11 cellular contexts compared by ENCODE assay signal in genomic region chr9:92098638-92099037, GRCh38. TPM values are rescaled to one million over a fixed set of nuclear protein-coding genes. Genes with fewer than 3 reads are reported as not detected.
A peak's percentile ranks its signal among the peaks of the same experiment; 100 is the strongest.
DNase-seq lines count a peak whose midpoint lies in the region; ATAC-seq and TF ChIP-seq lines count a peak whose summit lies in the region.
"Had no signal": no experiment of that assay in that cellular context is flagged by ENCODE, and none has a peak within 500 bp of the region (broad histone marks: within the 10 kb centered on the region; RNA-seq: fewer than 3 reads in every experiment).

No MANE protein-coding gene starts in this region.

- no peak for TF ChIP-seq CTCF in omental fat pad (IDR thresholded peaks at IDR 0.05)

- peak overlapping the region; percentile 79 to 81 for H3K27ac Mint-ChIP-seq in activated naive CD4-positive, alpha-beta T cell treated with anti-CD3 and anti-CD28 coated beads, Interleukin-2, amount 50 U/mL, for 72 hours

- H3K4me1 ChIP-seq in subcutaneous abdominal adipose tissue (ENCODE audit: control insufficient read depth in 5 of 5, insufficient read depth in 5 of 5, low read length in 5 of 5), result peaks cover 0 to 3% (median 0%) of the 10 kb centered on the region in 5 donors

- H3K36me3 Mint-ChIP-seq in activated naive CD4-positive, alpha-beta T cell treated with anti-CD3 and anti-CD28 coated beads, Interleukin-2, amount 50 U/mL, for 72 hours, result peaks cover 13 to 30% of the 10 kb centered on the region in 2 donors

- H3K4me3 ChIP-seq in subcutaneous abdominal adipose tissue (ENCODE audit: low read depth in 1 of 5, low read length in 5 of 5), result peak overlapping the region in 2 of 5 donors; percentile 50 to 55

- peaks cover 2 to 9% (median 7%) of the 10 kb centered on the region in 5 donors for H3K36me3 ChIP-seq in subcutaneous abdominal adipose tissue (ENCODE audit: control insufficient read depth in 5 of 5, insufficient read depth in 5 of 5, low read length in 5 of 5)

- no peaks in the 10 kb centered on the region for H3K9me3 ChIP-seq in subcutaneous abdominal adipose tissue (ENCODE audit: control insufficient read depth in 5 of 5, low read length in 5 of 5)
- H3K9me3 ChIP-seq: neutrophil had no signal

- H3K9me3 Mint-ChIP-seq in activated naive CD4-positive, alpha-beta T cell treated with anti-CD3 and anti-CD28 coated beads, Interleukin-2, amount 50 U/mL, for 72 hours, result peaks cover 5% of the 10 kb centered on the region in 2 donors

- H3K27me3 ChIP-seq in subcutaneous abdominal adipose tissue (ENCODE audit: control insufficient read depth in 5 of 5, insufficient read depth in 4 of 5, low read length in 5 of 5), result no peaks in the 10 kb centered on the region
- H3K27me3 ChIP-seq: neutrophil had no signal

- no peak for DNase-seq in activated naive CD4-positive, alpha-beta T cell treated with anti-CD3 and anti-CD28 coated beads, Interleukin-2, amount 50 U/mL, for 72 hours (ENCODE audit: low spot score in 2 of 2)
- DNase-seq in activated naive CD4-positive, alpha-beta T cell treated with anti-CD3 and anti-CD28 coated beads, Interleukin-2, amount 50 U/mL, for 16 hours, result no peak
- DNase-seq in caudate nucleus (lab: John Stamatoyannopoulos, UW) (no peak), omental fat pad (ENCODE audit: low spot score) (no peak)
- no peak for DNase-seq in stimulated activated CD4-positive, alpha-beta T cell treated with anti-CD3 and anti-CD28 coated beads, Interleukin-12 subunit alpha, Interleukin-12 subunit beta, amount 100 ng/mL, for 4 hours
- DNase-seq: NCI-H2227 treated with DMSO at 0.1 percent for 48 hours, SHP77 treated with DMSO at 0.1 percent for 48 hours had no signal

- no peak overlapping the region for H3K9ac ChIP-seq in subcutaneous abdominal adipose tissue (ENCODE audit: low read length in 5 of 5)

- no peak for ATAC-seq in activated naive CD4-positive, alpha-beta T cell treated with anti-CD3 and anti-CD28 coated beads, Interleukin-2, amount 50 U/mL, for 72 hours
- ATAC-seq in HG03108 (IDR thresholded peaks at IDR 0.05; ENCODE audit: unreplicated experiment), result peak; percentile 63
- no peak for ATAC-seq in activated CD4-positive, CD25-positive, alpha-beta regulatory T cell treated with anti-CD3 and anti-CD28 coated beads, Interleukin-2, amount 50 U/mL, for 24 hours
- ATAC-seq in omental fat pad (ENCODE audit: low FRiP score), result no peak

- H3K27ac ChIP-seq in caudate nucleus (ENCODE audit: low read depth, low read length) (peak overlapping the region; percentile 63), subcutaneous abdominal adipose tissue (ENCODE audit: low read depth, low read length) (peak overlapping the region; percentile 17)

RNA-seq across cellular contexts. Expression of gene SPTLC1, which starts 16.6 kb away (rescaled TPM):
- total RNA-seq in activated naive CD4-positive, alpha-beta T cell treated with anti-CD3 and anti-CD28 coated beads, Interleukin-2, amount 50 U/mL, for 72 hours, result 10 to 100 TPM; 49.8 to 52.3 TPM
- 10 to 100 TPM; 71.1 to 92.0 (median 89.1) TPM for total RNA-seq in omental fat pad
